ENCODE assay signal across 8 cellular contexts in genomic region chr10:95756796-95757657, GRCh38. TPM values are rescaled to one million over a fixed set of nuclear protein-coding genes. Genes with fewer than 3 reads are reported as not detected.
A peak's percentile ranks its signal among the peaks of the same experiment; 100 is the strongest.
DNase-seq lines count a peak whose midpoint lies in the region; ATAC-seq and TF ChIP-seq lines count a peak whose summit lies in the region.
"Had no signal": no experiment of that assay in that cellular context is flagged by ENCODE, and none has a peak within 500 bp of the region (broad histone marks: within the 10 kb centered on the region; RNA-seq: fewer than 3 reads in every experiment).

No MANE protein-coding gene starts in this region.

- DNase-seq in IMR-90, result no peak
- DNase-seq in activated T-helper 2 cell treated with anti-CD3 and anti-CD28 coated beads, Interferon-gamma antibody, Interleukin-2, Interleukin-4, amounts not matched to agents 10 μg/mL and 5 μg/mL and 100 μg/mL, durations not matched to agents 14 hours and 24 hours and 36 hours (ENCODE audit: low spot score), result no peak
- DNase-seq in activated naive CD4-positive, alpha-beta T cell treated with Interleukin-2 at 50 U/mL for 16 hours, result no peak
- DNase-seq: NCI-H226 had no signal

- H3K27ac ChIP-seq in IMR-90 (ENCODE audit: insufficient read depth, low read length) (peak overlapping the region; percentile 55; the same call in 1 of the 2 replicates), liver (ENCODE audit: low read depth in 1 of 2, low read length in 2 of 2) (peak overlapping the region; percentile 56 to 70), subcutaneous abdominal adipose tissue (ENCODE audit: low read depth, low read length) (no peak overlapping the region)

- POLR2A ChIA-PET in IMR-90 (lab: Charles Lee; ENCODE audit: unreplicated experiment), result interaction anchor here (0.6 kb wide), 1 partner anchor 15 kb away, joined by 8 read pairs; no protein-coding TSS in a partner anchor

- peaks cover 4% of the 10 kb centered on the region for H3K9me3 Mint-ChIP-seq in activated T-helper 2 cell treated with anti-CD3 and anti-CD28 coated beads, Interferon-gamma antibody, Interleukin-2, Interleukin-4, amounts not matched to agents 10 μg/mL and 5 μg/mL and 100 μg/mL, durations not matched to agents 14 hours and 24 hours and 36 hours

- H2AFZ ChIP-seq in IMR-90 (replicated peaks; ENCODE audit: low read length, poor library complexity), result no peak overlapping the region

- no peak overlapping the region for H2BK20ac ChIP-seq in IMR-90 (ENCODE audit: low read depth, low read length)

- peaks cover 48% of the 10 kb centered on the region for H3K4me1 Mint-ChIP-seq in activated T-helper 2 cell treated with anti-CD3 and anti-CD28 coated beads, Interferon-gamma antibody, Interleukin-2, Interleukin-4, amounts not matched to agents 10 μg/mL and 5 μg/mL and 100 μg/mL, durations not matched to agents 14 hours and 24 hours and 36 hours (ENCODE audit: low read depth)

- 0 out of 2 replicates have a peak overlapping the region, but pooled peaks have one; percentile 30 for H3K14ac ChIP-seq in IMR-90 (replicated peaks; ENCODE audit: low read depth, low read length)

- H3K4me2 ChIP-seq in IMR-90 (ENCODE audit: low read depth, low read length), result peak overlapping the region; percentile 28; the same call in 1 of the 2 replicates

- no peak for TF ChIP-seq POLR2A in IMR-90 (IDR thresholded peaks at IDR 0.05; ENCODE audit: low read depth, low read length)

- H3K9me3 ChIP-seq in IMR-90 (ENCODE audit: control insufficient read depth, insufficient read depth, low read length), result no peaks in the 10 kb centered on the region
- no peaks in the 10 kb centered on the region for H3K9me3 ChIP-seq in liver (ENCODE audit: control insufficient read depth in 4 of 4, low read length in 3 of 4)
- H3K9me3 ChIP-seq in subcutaneous abdominal adipose tissue (ENCODE audit: control insufficient read depth in 5 of 5, low read length in 5 of 5), result no peaks in the 10 kb centered on the region

- H3K23ac ChIP-seq in IMR-90 (ENCODE audit: low read depth, low read length), result peak overlapping the region; percentile 46

- ATAC-seq in IMR-90 (ENCODE audit: low read depth), result peak; percentile 33
- ATAC-seq in esophagus mucosa, result no peak
- ATAC-seq in HG03175 (IDR thresholded peaks at IDR 0.05; ENCODE audit: unreplicated experiment), result no peak

- no peaks in the 10 kb centered on the region for H3K79me1 ChIP-seq in IMR-90 (ENCODE audit: low read depth in 1 of 2, low read length in 2 of 2)

- peak overlapping the region; percentile 79 for H3K27ac Mint-ChIP-seq in activated T-helper 2 cell treated with anti-CD3 and anti-CD28 coated beads, Interferon-gamma antibody, Interleukin-2, Interleukin-4, amounts not matched to agents 10 μg/mL and 5 μg/mL and 100 μg/mL, durations not matched to agents 14 hours and 24 hours and 36 hours

- H3K36me3 Mint-ChIP-seq in activated T-helper 2 cell treated with anti-CD3 and anti-CD28 coated beads, Interferon-gamma antibody, Interleukin-2, Interleukin-4, amounts not matched to agents 10 μg/mL and 5 μg/mL and 100 μg/mL, durations not matched to agents 14 hours and 24 hours and 36 hours (ENCODE audit: low read depth), result peaks cover 11% of the 10 kb centered on the region

- H3K9ac ChIP-seq in IMR-90 (ENCODE audit: low read depth, low read length) (peak overlapping the region; percentile 27; the same call in 1 of the 2 replicates), liver (ENCODE audit: low read depth in 1 of 2, low read length in 2 of 2) (peak overlapping the region in 1 of 2 donors; percentile 64), subcutaneous abdominal adipose tissue (ENCODE audit: low read length in 5 of 5) (no peak overlapping the region)

- in situ Hi-C loops in IMR-90 (cut with MboI; ENCODE audit: low sequenced_read_pairs), result no loop called here

- intact Hi-C loops in IMR-90 (cut with micrococcal nuclease), result loop anchor here (1.0 kb wide), 1 partner anchor 63 kb away; no protein-coding TSS in a partner anchor
- intact Hi-C loops in activated T-helper 2 cell treated with anti-CD3 and anti-CD28 coated beads, Interferon-gamma antibody, Interleukin-2, Interleukin-4, amounts not matched to agents 10 μg/mL and 5 μg/mL and 100 μg/mL, durations not matched to agents 14 hours and 24 hours and 36 hours (cut with micrococcal nuclease), result no loop called here

- dilution Hi-C loops in IMR-90 (cut with HindIII; ENCODE audit: low sequenced_read_pairs, unreplicated experiment), result no loop called here

- H2BK5ac ChIP-seq in IMR-90 (ENCODE audit: low read depth, low read length, poor library complexity, severe bottlenecking), result no peak overlapping the region

- H3K4me3 Mint-ChIP-seq in activated T-helper 2 cell treated with anti-CD3 and anti-CD28 coated beads, Interferon-gamma antibody, Interleukin-2, Interleukin-4, amounts not matched to agents 10 μg/mL and 5 μg/mL and 100 μg/mL, durations not matched to agents 14 hours and 24 hours and 36 hours (ENCODE audit: low read depth), result peak overlapping the region; percentile 83

- peak overlapping the region; percentile 46; the same call in 1 of the 2 replicates for H4K5ac ChIP-seq in IMR-90 (ENCODE audit: low read depth, low read length)

- peak overlapping the region; percentile 7; the same call in 1 of the 2 replicates for H3K18ac ChIP-seq in IMR-90 (ENCODE audit: low read depth, low read length)

- H2BK120ac ChIP-seq in IMR-90 (ENCODE audit: low read depth, low read length), result peak overlapping the region; percentile 30

- BruUV-seq in IMR-90 (replicated peaks; lab: Mats Ljungman, UMichigan), result no TSS peak

- no peak overlapping the region for H2BK15ac ChIP-seq in IMR-90 (ENCODE audit: low read depth, low read length)

- TF ChIP-seq CTCF in IMR-90 (conservative IDR thresholded peaks at IDR 0.05; ENCODE audit: low read depth, low read length) (no peak), liver (IDR thresholded peaks at IDR 0.05; ENCODE audit: low read depth, low read length, missing input control) (no peak)

- CTCF ChIA-PET in IMR-90 (lab: Yijun Ruan, JAX), result interaction anchor here (0.6 to 0.7 kb wide), 2 partner anchors 34 to 105 kb away, joined by 3 read pairs; no protein-coding TSS in a partner anchor

- no peaks in the 10 kb centered on the region for H4K20me1 ChIP-seq in IMR-90 (ENCODE audit: insufficient read depth, low read length)

- no peak overlapping the region for H4K8ac ChIP-seq in IMR-90 (ENCODE audit: low read depth in 2 of 2, low read length in 2 of 2)

- H3K4me3 ChIP-seq in IMR-90 (ENCODE audit: insufficient read depth, low read depth, low read length) (no peak overlapping the region), liver (ENCODE audit: low read depth in 1 of 3, low read length in 3 of 3) (peak overlapping the region in 1 of 3 donors; percentile 1), subcutaneous abdominal adipose tissue (ENCODE audit: low read depth in 1 of 5, low read length in 5 of 5) (peak overlapping the region in 4 of 5 donors; percentile 43 to 53 (median 47))

- H3K36me3 ChIP-seq in IMR-90 (ENCODE audit: control insufficient read depth, insufficient read depth, low read length) (no peaks in the 10 kb centered on the region), liver (ENCODE audit: control insufficient read depth in 4 of 4, insufficient read depth in 3 of 4, low read depth in 1 of 4, low read length in 3 of 4) (no peaks in the 10 kb centered on the region), subcutaneous abdominal adipose tissue (ENCODE audit: control insufficient read depth in 5 of 5, insufficient read depth in 5 of 5, low read length in 5 of 5) (no peaks in the 10 kb centered on the region)

- no peak overlapping the region for H2AK9ac ChIP-seq in IMR-90 (replicated peaks; ENCODE audit: low read depth, low read length, poor library complexity)

- peaks cover 4% of the 10 kb centered on the region; the same call in 1 of the 2 replicates for H3K4me1 ChIP-seq in IMR-90 (ENCODE audit: control insufficient read depth, insufficient read depth, low read length)
- H3K4me1 ChIP-seq in liver (ENCODE audit: control insufficient read depth in 4 of 4, insufficient read depth in 4 of 4, low read length in 3 of 4), result no peaks in the 10 kb centered on the region
- peaks cover 0 to 18% (median 4%) of the 10 kb centered on the region in 5 donors for H3K4me1 ChIP-seq in subcutaneous abdominal adipose tissue (ENCODE audit: control insufficient read depth in 5 of 5, insufficient read depth in 5 of 5, low read length in 5 of 5)

- TF ChIP-seq RAD21 in IMR-90 (IDR thresholded peaks at IDR 0.05; ENCODE audit: low read length) (no peak), liver (IDR thresholded peaks at IDR 0.05) (no peak)

- peaks cover 12% of the 10 kb centered on the region for H3K27me3 Mint-ChIP-seq in activated T-helper 2 cell treated with anti-CD3 and anti-CD28 coated beads, Interferon-gamma antibody, Interleukin-2, Interleukin-4, amounts not matched to agents 10 μg/mL and 5 μg/mL and 100 μg/mL, durations not matched to agents 14 hours and 24 hours and 36 hours (ENCODE audit: low read depth)

- H3K9me1 ChIP-seq in IMR-90 (ENCODE audit: insufficient read depth, low read length), result no peaks in the 10 kb centered on the region

- H2AK5ac ChIP-seq in IMR-90 (ENCODE audit: low read depth, low read length), result 0 out of 2 replicates have a peak overlapping the region, but pooled peaks have one; percentile 46

- H4K91ac ChIP-seq in IMR-90 (ENCODE audit: insufficient read depth, low read depth, low read length), result peak overlapping the region; percentile 30; the same call in 1 of the 2 replicates

- no peak overlapping the region for H3K56ac ChIP-seq in IMR-90 (ENCODE audit: extremely low read depth, insufficient read depth, low read length)

- no peaks in the 10 kb centered on the region for H3K27me3 ChIP-seq in IMR-90 (ENCODE audit: control insufficient read depth, insufficient read depth, low read length)
- H3K27me3 ChIP-seq in liver (ENCODE audit: control insufficient read depth in 4 of 4, insufficient read depth in 4 of 4, low read length in 3 of 4), result no peaks in the 10 kb centered on the region
- peaks cover 0 to 4% (median 0%) of the 10 kb centered on the region in 5 donors for H3K27me3 ChIP-seq in subcutaneous abdominal adipose tissue (ENCODE audit: control insufficient read depth in 5 of 5, insufficient read depth in 4 of 5, low read length in 5 of 5)

- no CpG with 5 or more reads among the region's 5 CpGs for WGBS in IMR-90 (ENCODE audit: extremely low coverage in 2 of 2, insufficient read length in 1 of 2), 2 experiments
- 47% methylated on average over 5 of the region's 5 CpGs for WGBS in liver

- H3K4ac ChIP-seq in IMR-90 (ENCODE audit: low read depth, low read length), result no peak overlapping the region; the same call in 1 of the 2 replicates

TF ChIP-seq in liver, 16 proteins besides CTCF, POLR2A, EP300 and RAD21 (continues in another document):
- TF ChIP-seq GABPA (IDR thresholded peaks at IDR 0.05 in 1 of 2, conservative IDR thresholded peaks at IDR 0.05 in 1 of 2), result no peak
- TF ChIP-seq FOXA2 (IDR thresholded peaks at IDR 0.05), result no peak

RNA-seq across cellular contexts. Expression of gene ENTPD1, which starts 1.1 kb away (rescaled TPM):
- under 0.01 TPM in 1 of 2 replicates, not detected in the other for total RNA-seq in IMR-90 (2012; rRNA removed)
- not detected in 2 replicates for polyA plus RNA-seq in IMR-90 (2012; rRNA removed)
- not detected in 2 replicates for polyA plus RNA-seq in IMR-90 (2012; cell fraction: cytosol; rRNA removed)
- polyA plus RNA-seq in IMR-90 (2012; cell fraction: nucleus; rRNA removed; ENCODE audit: low replicate concordance), result 0.09 TPM in 1 of 2 replicates, not detected in the other
- total RNA-seq in activated T-helper 2 cell treated with anti-CD3 and anti-CD28 coated beads, Interferon-gamma antibody, Interleukin-2, Interleukin-4, amounts not matched to agents 10 μg/mL and 5 μg/mL and 100 μg/mL, durations not matched to agents 14 hours and 24 hours and 36 hours, result 37.1 and 37.5 TPM in 2 replicates
- 1 to 10 TPM; 6.4 to 8.0 TPM for total RNA-seq in liver
- 1 to 10 TPM; 2.1 to 2.2 TPM for polyA plus RNA-seq in liver
- total RNA-seq in esophagus mucosa, result 9.2 TPM
